Comparison of ENCODE assay signal across 39 cellular contexts in genomic region chr2:45876611-45877010, GRCh38.
"Had no signal": no experiment of that assay in that cellular context is flagged by ENCODE, and none has a peak within 500 bp of the region (broad histone marks: within the 10 kb centered on the region; RNA-seq: fewer than 3 reads in every experiment).

No MANE protein-coding gene starts in this region.

- H3K27me3 Mint-ChIP-seq: activated naive CD4-positive, alpha-beta T cell treated with anti-CD3 and anti-CD28 coated beads, Interleukin-2, amount 10 ng/mL, durations not matched to agents 7 days and 5 days; activated naive CD4-positive, alpha-beta T cell treated with anti-CD3 and anti-CD28 coated beads, Interleukin-2, amount 50 U/mL, for 24 hours; activated naive CD8-positive, alpha-beta T cell; activated naive CD8-positive, alpha-beta T cell treated with anti-CD3 and anti-CD28 coated beads for 36 hours; activated naive CD8-positive, alpha-beta T cell treated with anti-CD3 and anti-CD28 coated beads, Interleukin-2, amount 10 ng/mL, durations not matched to agents 7 days and 5 days; activated naive CD8-positive, alpha-beta T cell treated with anti-CD3 and anti-CD28 coated beads, Interleukin-2, amount 50 U/mL, for 24 hours; activated T-cell treated with anti-CD3 and anti-CD28 coated beads, Interleukin-2, amount 50 U/mL, for 24 hours; activated T-helper 17 cell treated with anti-CD3 and anti-CD28 coated beads, Interleukin-2, amount 50 U/mL, for 72 hours; central memory CD8-positive, alpha-beta T cell had no signal

- H3K36me3 ChIP-seq: adrenal gland, ascending aorta, brain microvascular endothelial cell, breast epithelium, cardiac muscle cell had no signal

- H3K9me3 ChIP-seq: body of pancreas had no signal

- DNase-seq: activated effector memory CD4-positive, alpha-beta T cell treated with anti-CD3 and anti-CD28 coated beads, Interleukin-2, amount 50 U/mL, for 16 hours; activated effector memory CD4-positive, alpha-beta T cell treated with Interleukin-2 at 50 U/mL for 16 hours; activated gamma-delta T cell; activated gamma-delta T cell treated with Interleukin-2 at 50 U/mL for 16 hours; activated naive CD4-positive, alpha-beta T cell; activated naive CD4-positive, alpha-beta T cell treated with anti-CD3 and anti-CD28 coated beads for 36 hours; activated naive CD4-positive, alpha-beta T cell treated with anti-CD3 and anti-CD28 coated beads, Interleukin-2, amount 10 ng/mL, durations not matched to agents 7 days and 5 days; activated naive CD4-positive, alpha-beta T cell treated with anti-CD3 and anti-CD28 coated beads, Interleukin-2, amount 50 U/mL, for 16 hours; activated naive CD4-positive, alpha-beta T cell treated with Interleukin-2 at 50 U/mL for 16 hours; activated naive CD8-positive, alpha-beta T cell treated with anti-CD3 and anti-CD28 coated beads for 36 hours; activated naive CD8-positive, alpha-beta T cell treated with anti-CD3 and anti-CD28 coated beads, Interleukin-2, amount 10 ng/mL, durations not matched to agents 7 days and 5 days; activated naive CD8-positive, alpha-beta T cell treated with anti-CD3 and anti-CD28 coated beads, Interleukin-2, amount 50 U/mL, for 24 hours; activated T-cell treated with anti-CD3 and anti-CD28 coated beads, Interleukin-2, amount 50 U/mL, for 24 hours; activated T-cell treated with anti-CD3 and anti-CD28 coated beads, Interleukin-2, amount 50 U/mL, for 4 hours; activated T-cell treated with anti-CD3 and anti-CD28 coated beads, Interleukin-2, amount 50 U/mL, for 48 hours; activated T-cell treated with anti-CD3 and anti-CD28 coated beads, Interleukin-2, amount 50 U/mL, for 72 hours; adrenal gland; amniotic stem cell; amygdala; anterior cingulate cortex; aorta; body of pancreas; brain microvascular endothelial cell; caudate nucleus; central memory CD4-positive, alpha-beta T cell; cerebellar nuclear complex had no signal

- FAIRE-seq: astrocyte, bronchial epithelial cell had no signal

- ATAC-seq: activated naive CD4-positive, alpha-beta T cell treated with anti-CD3 and anti-CD28 coated beads, Interleukin-2, amount 50 U/mL, for 72 hours; activated naive CD8-positive, alpha-beta T cell treated with anti-CD3 and anti-CD28 coated beads, Interleukin-2, amount 50 U/mL, for 24 hours; activated T-cell treated with anti-CD3 and anti-CD28 coated beads, Interleukin-2, amount 50 U/mL, for 4 hours; activated T-cell treated with anti-CD3 and anti-CD28 coated beads, Interleukin-2, amount 50 U/mL, for 72 hours; activated T-helper 17 cell treated with anti-CD3 and anti-CD28 coated beads, Interleukin-2, amount 50 U/mL, for 72 hours; body of pancreas had no signal

- H3K27ac Mint-ChIP-seq: activated naive CD4-positive, alpha-beta T cell treated with anti-CD3 and anti-CD28 coated beads for 36 hours; activated naive CD4-positive, alpha-beta T cell treated with anti-CD3 and anti-CD28 coated beads, Interleukin-2, amount 10 ng/mL, durations not matched to agents 7 days and 5 days; activated naive CD4-positive, alpha-beta T cell treated with anti-CD3 and anti-CD28 coated beads, Interleukin-2, amount 50 U/mL, for 24 hours; activated naive CD4-positive, alpha-beta T cell treated with anti-CD3 and anti-CD28 coated beads, Interleukin-2, amount 50 U/mL, for 72 hours; activated naive CD8-positive, alpha-beta T cell; activated naive CD8-positive, alpha-beta T cell treated with anti-CD3 and anti-CD28 coated beads for 36 hours; activated naive CD8-positive, alpha-beta T cell treated with anti-CD3 and anti-CD28 coated beads, Interleukin-2, amount 10 ng/mL, durations not matched to agents 7 days and 5 days; activated naive CD8-positive, alpha-beta T cell treated with anti-CD3 and anti-CD28 coated beads, Interleukin-2, amount 50 U/mL, for 24 hours; activated T-cell treated with anti-CD3 and anti-CD28 coated beads, Interleukin-2, amount 50 U/mL, for 24 hours; activated T-cell treated with anti-CD3 and anti-CD28 coated beads, Interleukin-2, amount 50 U/mL, for 72 hours; activated T-helper 1 cell treated with anti-CD3 and anti-CD28 coated beads, Interleukin-12 subunit alpha, Interleukin-12 subunit beta, Interleukin-2, Interleukin-4 antibody, amounts not matched to agents 30 ng/mL and 10 ng/mL and 1 ng/mL, durations not matched to agents 14 hours and 24 hours and 36 hours; activated T-helper 17 cell treated with anti-CD3 and anti-CD28 coated beads, Interleukin-2, amount 50 U/mL, for 72 hours; activated T-helper 2 cell treated with anti-CD3 and anti-CD28 coated beads, Interferon-gamma antibody, Interleukin-2, Interleukin-4, amounts not matched to agents 10 μg/mL and 5 μg/mL and 100 μg/mL, durations not matched to agents 14 hours and 24 hours and 36 hours had no signal

- H3K27ac ChIP-seq: adrenal gland, ascending aorta, body of pancreas, brain microvascular endothelial cell, breast epithelium, cardiac muscle cell had no signal

- H3K4me3 ChIP-seq: adrenal gland, ascending aorta, body of pancreas, breast epithelium, cardiac muscle cell had no signal

- H3K27me3 ChIP-seq: adrenal gland, ascending aorta, body of pancreas, brain microvascular endothelial cell, breast epithelium, cardiac muscle cell had no signal

- H3K4me3 Mint-ChIP-seq: activated naive CD4-positive, alpha-beta T cell treated with anti-CD3 and anti-CD28 coated beads for 36 hours; activated naive CD4-positive, alpha-beta T cell treated with anti-CD3 and anti-CD28 coated beads, Interleukin-2, amount 10 ng/mL, durations not matched to agents 7 days and 5 days; activated naive CD4-positive, alpha-beta T cell treated with anti-CD3 and anti-CD28 coated beads, Interleukin-2, amount 50 U/mL, for 24 hours; activated naive CD8-positive, alpha-beta T cell; activated naive CD8-positive, alpha-beta T cell treated with anti-CD3 and anti-CD28 coated beads for 36 hours; activated naive CD8-positive, alpha-beta T cell treated with anti-CD3 and anti-CD28 coated beads, Interleukin-2, amount 10 ng/mL, durations not matched to agents 7 days and 5 days; activated naive CD8-positive, alpha-beta T cell treated with anti-CD3 and anti-CD28 coated beads, Interleukin-2, amount 50 U/mL, for 24 hours; activated T-cell treated with anti-CD3 and anti-CD28 coated beads, Interleukin-2, amount 50 U/mL, for 24 hours; activated T-cell treated with anti-CD3 and anti-CD28 coated beads, Interleukin-2, amount 50 U/mL, for 4 hours; activated T-cell treated with anti-CD3 and anti-CD28 coated beads, Interleukin-2, amount 50 U/mL, for 72 hours; activated T-helper 1 cell treated with anti-CD3 and anti-CD28 coated beads, Interleukin-12 subunit alpha, Interleukin-12 subunit beta, Interleukin-2, Interleukin-4 antibody, amounts not matched to agents 30 ng/mL and 10 ng/mL and 1 ng/mL, durations not matched to agents 14 hours and 24 hours and 36 hours; activated T-helper 17 cell treated with anti-CD3 and anti-CD28 coated beads, Interleukin-2, amount 50 U/mL, for 72 hours; brain; central memory CD8-positive, alpha-beta T cell had no signal

- H3K4me1 Mint-ChIP-seq: activated naive CD4-positive, alpha-beta T cell treated with anti-CD3 and anti-CD28 coated beads, Interleukin-2, amount 50 U/mL, for 24 hours; activated naive CD8-positive, alpha-beta T cell treated with anti-CD3 and anti-CD28 coated beads for 36 hours; activated naive CD8-positive, alpha-beta T cell treated with anti-CD3 and anti-CD28 coated beads, Interleukin-2, amount 50 U/mL, for 24 hours; central memory CD8-positive, alpha-beta T cell had no signal
